ENCODE assay signal across 13 cellular contexts in genomic region chr3:152458725-152459515, GRCh38.
A peak's percentile ranks its signal among the peaks of the same experiment; 100 is the strongest.
DNase-seq lines count a peak whose midpoint lies in the region; ATAC-seq and TF ChIP-seq lines count a peak whose summit lies in the region.
"Had no signal": no experiment of that assay in that cellular context is flagged by ENCODE, and none has a peak within 500 bp of the region (broad histone marks: within the 10 kb centered on the region; RNA-seq: fewer than 3 reads in every experiment).

No MANE protein-coding gene starts in this region.

- H3K4me3 Mint-ChIP-seq in CD4-positive, CD25-positive, alpha-beta regulatory T cell: peak overlapping the region in 1 of 4 donors; percentile 6
- H3K4me3 Mint-ChIP-seq in IgD-negative memory B cell (no peak overlapping the region), memory B cell (no peak overlapping the region)
- H3K4me3 Mint-ChIP-seq in activated naive CD4-positive, alpha-beta T cell treated with anti-CD3 and anti-CD28 coated beads for 36 hours: peak overlapping the region; percentile 15
- H3K4me3 Mint-ChIP-seq: CD14-positive monocyte, nephron had no signal

- H3K27me3 Mint-ChIP-seq in CD4-positive, CD25-positive, alpha-beta regulatory T cell: no peaks in the 10 kb centered on the region
- H3K27me3 Mint-ChIP-seq in IgD-negative memory B cell: no peaks in the 10 kb centered on the region
- H3K27me3 Mint-ChIP-seq in activated naive CD4-positive, alpha-beta T cell treated with anti-CD3 and anti-CD28 coated beads for 36 hours (ENCODE audit: low read depth): no peaks in the 10 kb centered on the region
- H3K27me3 Mint-ChIP-seq in memory B cell: no peaks in the 10 kb centered on the region

- peaks cover 94% of the 10 kb centered on the region for H3K36me3 ChIP-seq in CD4-positive, CD25-positive, alpha-beta regulatory T cell (ENCODE audit: control insufficient read depth, insufficient read depth, low read length)
- H3K36me3 ChIP-seq in mucosa of descending colon (ENCODE audit: low read depth): peaks cover 7% of the 10 kb centered on the region

- peak overlapping the region; percentile 28 for H3K4me3 ChIP-seq in CD4-positive, CD25-positive, alpha-beta regulatory T cell (ENCODE audit: low read depth, low read length)
- H3K4me3 ChIP-seq in mucosa of descending colon: no peak overlapping the region
- H3K4me3 ChIP-seq: right lobe of liver, thoracic aorta had no signal

- intact Hi-C loops in activated naive CD4-positive, alpha-beta T cell treated with anti-CD3 and anti-CD28 coated beads for 36 hours (cut with micrococcal nuclease): no loop called here
- intact Hi-C loops in mucosa of descending colon (cut with DNase I, micrococcal nuclease): loop anchor here in 1 of 2 donors (10.0 kb wide), 1 partner anchor 384 kb away; no protein-coding TSS in a partner anchor

- peaks cover 42% of the 10 kb centered on the region for H3K36me3 Mint-ChIP-seq in CD4-positive, CD25-positive, alpha-beta regulatory T cell
- H3K36me3 Mint-ChIP-seq in IgD-negative memory B cell: peaks cover 5% of the 10 kb centered on the region
- peaks cover 33% of the 10 kb centered on the region for H3K36me3 Mint-ChIP-seq in activated naive CD4-positive, alpha-beta T cell treated with anti-CD3 and anti-CD28 coated beads for 36 hours (ENCODE audit: low read depth)
- H3K36me3 Mint-ChIP-seq in memory B cell: peaks cover 16% of the 10 kb centered on the region

- DNase-seq in CD4-positive, CD25-positive, alpha-beta regulatory T cell: no peak
- DNase-seq in activated naive CD4-positive, alpha-beta T cell treated with anti-CD3 and anti-CD28 coated beads for 36 hours: peak; percentile 38
- DNase-seq in memory B cell (ENCODE audit: low spot score in 2 of 2) (no peak), HCEC 1CT (no peak), mucosa of descending colon (no peak), DMS79 (lab: John Stamatoyannopoulos, UW) (no peak)
- DNase-seq: NCI-H446 treated with DMSO at 0.1 percent for 48 hours, right lobe of liver had no signal

- peak overlapping the region; percentile 84 to 91 (median 89) for H3K27ac Mint-ChIP-seq in CD4-positive, CD25-positive, alpha-beta regulatory T cell
- H3K27ac Mint-ChIP-seq in IgD-negative memory B cell (peak overlapping the region in 2 of 3 donors; percentile 57 to 88), memory B cell (peak overlapping the region; percentile 24)
- peak overlapping the region; percentile 68 for H3K27ac Mint-ChIP-seq in activated naive CD4-positive, alpha-beta T cell treated with anti-CD3 and anti-CD28 coated beads for 36 hours
- H3K27ac Mint-ChIP-seq: nephron had no signal

- peaks cover 17% of the 10 kb centered on the region for H3K4me1 ChIP-seq in CD4-positive, CD25-positive, alpha-beta regulatory T cell (ENCODE audit: control insufficient read depth, insufficient read depth, low read length, poor library complexity, severe bottlenecking)
- H3K4me1 ChIP-seq in mucosa of descending colon (ENCODE audit: low read depth): no peaks in the 10 kb centered on the region
- H3K4me1 ChIP-seq: right lobe of liver had no signal

- no peak for TF ChIP-seq CTCF in mucosa of descending colon (IDR thresholded peaks at IDR 0.05)

- no peak for ATAC-seq in CD4-positive, CD25-positive, alpha-beta regulatory T cell (ENCODE audit: low read depth in 2 of 2)
- no peak for ATAC-seq in memory B cell (ENCODE audit: low read depth)
- ATAC-seq in mucosa of descending colon: no peak
- ATAC-seq in HG02981 (IDR thresholded peaks at IDR 0.05; ENCODE audit: unreplicated experiment): no peak
- ATAC-seq: right lobe of liver had no signal

- no peaks in the 10 kb centered on the region for H3K9me3 ChIP-seq in CD4-positive, CD25-positive, alpha-beta regulatory T cell (ENCODE audit: control insufficient read depth in 2 of 2, low read length in 2 of 2)
- no peaks in the 10 kb centered on the region for H3K9me3 ChIP-seq in mucosa of descending colon
- H3K9me3 ChIP-seq: right lobe of liver, thoracic aorta had no signal

- CTCF ChIA-PET in activated naive CD4-positive, alpha-beta T cell treated with anti-CD3 and anti-CD28 coated beads for 36 hours (lab: Charles Lee): interaction anchor here (0.6 to 2.4 kb wide), 3 partner anchors 11 to 560 kb away, joined by 4 to 8 read pairs (median 5); no protein-coding TSS in a partner anchor

- no peaks in the 10 kb centered on the region for H3K27me3 ChIP-seq in CD4-positive, CD25-positive, alpha-beta regulatory T cell (ENCODE audit: control insufficient read depth, insufficient read depth, low read length)
- H3K27me3 ChIP-seq: right lobe of liver had no signal

- peaks cover 22 to 42% (median 32%) of the 10 kb centered on the region in 4 donors for H3K4me1 Mint-ChIP-seq in CD4-positive, CD25-positive, alpha-beta regulatory T cell
- peaks cover 4 to 16% (median 13%) of the 10 kb centered on the region in 3 donors for H3K4me1 Mint-ChIP-seq in IgD-negative memory B cell
- peaks cover 27% of the 10 kb centered on the region for H3K4me1 Mint-ChIP-seq in activated naive CD4-positive, alpha-beta T cell treated with anti-CD3 and anti-CD28 coated beads for 36 hours (ENCODE audit: low read depth)
- peaks cover 5% of the 10 kb centered on the region for H3K4me1 Mint-ChIP-seq in memory B cell

- peak overlapping the region; percentile 51 for H3K27ac ChIP-seq in CD4-positive, CD25-positive, alpha-beta regulatory T cell (ENCODE audit: insufficient read depth, low read length, poor library complexity, severe bottlenecking)
- H3K27ac ChIP-seq: right lobe of liver had no signal

- H3K9me3 Mint-ChIP-seq in CD4-positive, CD25-positive, alpha-beta regulatory T cell: no peaks in the 10 kb centered on the region
- H3K9me3 Mint-ChIP-seq in IgD-negative memory B cell (no peaks in the 10 kb centered on the region), memory B cell (no peaks in the 10 kb centered on the region)
- no peaks in the 10 kb centered on the region for H3K9me3 Mint-ChIP-seq in activated naive CD4-positive, alpha-beta T cell treated with anti-CD3 and anti-CD28 coated beads for 36 hours
- H3K9me3 Mint-ChIP-seq: CD14-positive monocyte, nephron had no signal

Comparison
In these comparisons a context has a peak if more than half of its experiments do, and no peak if none do; other contexts are left out.
1. H3K27ac Mint-ChIP-seq: peak in every context shown above with its lines; median percentile 89 in CD4-positive, CD25-positive, alpha-beta regulatory T cell; 72 in IgD-negative memory B cell; 68 in activated naive CD4-positive, alpha-beta T cell treated with anti-CD3 and anti-CD28 coated beads for 36 hours; 24 in memory B cell.